Comparison of ENCODE assay signal across 14 cellular contexts in the genomic region with DNA sequence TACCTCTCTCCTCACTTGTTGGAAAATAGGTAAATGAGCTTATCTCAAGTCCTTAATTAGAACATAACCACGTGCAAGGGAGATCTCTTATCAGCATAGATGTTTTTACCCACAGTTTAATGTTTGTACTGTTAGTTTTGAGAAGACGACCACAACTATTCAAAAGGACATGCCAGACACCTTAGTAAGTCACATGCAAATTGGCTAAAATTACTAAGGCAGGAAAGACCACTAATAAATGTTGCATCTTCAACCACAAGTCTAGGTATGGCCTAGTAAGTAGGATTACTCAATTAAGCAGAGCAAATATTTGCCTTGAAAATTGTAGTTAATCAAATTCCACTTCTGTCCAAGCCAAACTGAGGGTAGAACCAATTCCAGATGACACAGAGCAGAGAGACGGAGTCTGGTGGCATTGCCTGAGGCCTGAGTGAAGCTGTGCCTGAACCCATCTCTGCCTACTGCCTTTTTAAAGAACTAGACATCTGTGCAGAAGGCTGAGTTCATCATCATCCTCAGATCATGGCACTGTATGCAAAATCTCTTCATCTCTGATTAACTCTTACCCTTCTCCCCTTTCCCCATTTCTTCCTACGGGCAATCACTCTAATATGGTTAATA. TPM values are rescaled to one million over a fixed set of nuclear protein-coding genes. Genes with fewer than 3 reads are reported as not detected.
DNase-seq lines count a peak whose midpoint lies in the region; ATAC-seq and TF ChIP-seq lines count a peak whose summit lies in the region.
"Had no signal": no experiment of that assay in that cellular context is flagged by ENCODE, and none has a peak within 500 bp of the region (broad histone marks: within the 10 kb centered on the region; RNA-seq: fewer than 3 reads in every experiment).

No MANE protein-coding gene starts in this region.

- H3K4me1 ChIP-seq in smooth muscle cell (ENCODE audit: low read depth), result no peaks in the 10 kb centered on the region
- H3K4me1 ChIP-seq: A549 had no signal

- WGBS in smooth muscle cell (ENCODE audit: low lambda C conversion rate), result 30% methylated on average over 4 of the region's 4 CpGs

- H3K36me3 ChIP-seq in smooth muscle cell (ENCODE audit: low read depth), result no peaks in the 10 kb centered on the region

- H3K9ac ChIP-seq in smooth muscle cell (ENCODE audit: low read depth), result no peak overlapping the region

- peak; percentile 27 to 28 for ATAC-seq in activated CD4-positive, CD25-positive, alpha-beta regulatory T cell treated with anti-CD3 and anti-CD28 coated beads, Interleukin-2, amount 50 U/mL, for 24 hours
- no peak for ATAC-seq in HG03135 (IDR thresholded peaks at IDR 0.05; ENCODE audit: unreplicated experiment)
- ATAC-seq: A549 had no signal

- no peak for DNase-seq in activated CD4-positive, CD25-positive, alpha-beta regulatory T cell (lab: John Stamatoyannopoulos, UW)
- peak; percentile 3 for DNase-seq in RKO (ENCODE audit: low spot score)
- peak; percentile 13 for DNase-seq in epithelial cell of proximal tubule (ENCODE audit: low read depth)
- DNase-seq in smooth muscle cell (lab: John Stamatoyannopoulos, UW; ENCODE audit: unreplicated experiment), result no peak
- no peak for DNase-seq in NCI-H146 treated with DMSO at 0.1 percent for 48 hours (lab: John Stamatoyannopoulos, UW; ENCODE audit: unreplicated experiment)
- no peak for DNase-seq in DMS114 treated with DMSO at 0.1 percent for 48 hours (lab: John Stamatoyannopoulos, UW; ENCODE audit: unreplicated experiment)
- DNase-seq: head of caudate nucleus; Kasumi-1; NCI-H2171 treated with DMSO at 0.1 percent for 48 hours; RPMI8226; stimulated activated CD4-positive, alpha-beta T cell treated with anti-CD3 and anti-CD28 coated beads, Interleukin-4, amount 100 ng/mL, for 24 hours had no signal

- no peak overlapping the region for H3K27ac ChIP-seq in smooth muscle cell (ENCODE audit: low read depth)
- H3K27ac ChIP-seq: A549 had no signal

- no peaks in the 10 kb centered on the region for H3K9me3 ChIP-seq in smooth muscle cell (replicated peaks; ENCODE audit: low read depth)

- no peak overlapping the region for H3K4me3 ChIP-seq in epithelial cell of proximal tubule (ENCODE audit: low read depth, low read length)
- no peak overlapping the region for H3K4me3 ChIP-seq in smooth muscle cell
- H3K4me3 ChIP-seq: A549 had no signal

- H2AFZ ChIP-seq in smooth muscle cell (ENCODE audit: low read depth), result no peak overlapping the region

- no peaks in the 10 kb centered on the region for H4K20me1 ChIP-seq in smooth muscle cell (ENCODE audit: low read depth)

- H3K4me2 ChIP-seq in smooth muscle cell, result peak overlapping the region; percentile 32
- H3K4me2 ChIP-seq: A549 had no signal

- no peaks in the 10 kb centered on the region for H3K79me2 ChIP-seq in smooth muscle cell (ENCODE audit: low read depth)

- H3K27me3 ChIP-seq in smooth muscle cell (ENCODE audit: low read depth), result peaks cover 3% of the 10 kb centered on the region

- no peaks in the 10 kb centered on the region for H3F3A ChIP-seq in smooth muscle cell (ENCODE audit: low read depth)

- TF ChIP-seq CTCF in epithelial cell of proximal tubule (conservative IDR thresholded peaks at IDR 0.05; ENCODE audit: low read depth, low read length), result no peak
- no peak for TF ChIP-seq CTCF in smooth muscle cell (IDR thresholded peaks at IDR 0.05; ENCODE audit: borderline replicate concordance, insufficient read depth, poor library complexity, severe bottlenecking)

RNA-seq across cellular contexts. Expression of a gene that starts 29.7 kb away (rescaled TPM):
- total RNA-seq in epithelial cell of proximal tubule, result 33.8 and 44.3 TPM in 2 replicates
- total RNA-seq in smooth muscle cell, result 7.7 and 10.2 TPM in 2 replicates
- polyA plus RNA-seq in smooth muscle cell, result 6.9 and 15.9 TPM in 2 replicates

Comparison
In these comparisons a context has a peak if more than half of its experiments do, and no peak if none do; other contexts are left out.
1. DNase-seq: peak in RKO (single experiment) and epithelial cell of proximal tubule (single experiment); none in activated CD4-positive, CD25-positive, alpha-beta regulatory T cell (0 of 4), smooth muscle cell (single experiment), NCI-H146 treated with DMSO at 0.1 percent for 48 hours (single experiment) and DMS114 treated with DMSO at 0.1 percent for 48 hours (single experiment).